Comparison of ENCODE assay signal across 1 cellular context in the genomic region with DNA sequence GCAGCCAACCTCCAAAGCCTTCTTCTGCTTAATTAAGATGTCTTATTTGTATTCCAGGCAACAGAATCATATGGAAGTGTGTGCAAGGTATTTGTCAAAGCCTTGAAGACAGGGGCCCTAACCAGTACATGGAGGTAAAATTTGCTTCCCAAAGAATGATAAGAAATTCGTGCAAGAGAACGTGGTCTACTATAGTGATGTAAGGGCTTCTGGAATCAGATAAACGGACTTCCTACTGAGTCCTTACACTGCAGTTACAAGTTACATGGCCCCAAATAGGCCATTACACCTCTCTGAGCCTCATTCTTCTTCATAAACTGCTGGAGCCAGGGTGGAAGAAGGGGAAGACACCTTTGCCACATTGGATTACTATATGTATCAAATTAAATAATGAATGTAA.
TF ChIP-seq lines count a peak whose summit lies in the region.

No MANE protein-coding gene starts in this region.

TF ChIP-seq in GM12878, 131 proteins besides CTCF, POLR2A, EP300 and RAD21 (continued from another document):
- TF ChIP-seq CEBPB (IDR thresholded peaks at IDR 0.05; ENCODE audit: borderline replicate concordance in 1 of 2, low read depth in 2 of 2, low read length in 2 of 2) (no peak), TARDBP (IDR thresholded peaks at IDR 0.05; ENCODE audit: borderline replicate concordance) (no peak), RBBP5 (conservative IDR thresholded peaks at IDR 0.05) (no peak), RUNX3 (IDR thresholded peaks at IDR 0.05; ENCODE audit: low read length) (no peak), SMAD5 (IDR thresholded peaks at IDR 0.05; ENCODE audit: low read depth) (no peak), MEF2A (IDR thresholded peaks at IDR 0.05; ENCODE audit: insufficient read depth, low read depth, low read length) (no peak), PML (IDR thresholded peaks at IDR 0.05; ENCODE audit: low read length) (no peak), ZNF274 (IDR thresholded peaks at IDR 0.05; ENCODE audit: insufficient read depth, insufficient read length) (no peak)
- TF ChIP-seq, protein P1, sequence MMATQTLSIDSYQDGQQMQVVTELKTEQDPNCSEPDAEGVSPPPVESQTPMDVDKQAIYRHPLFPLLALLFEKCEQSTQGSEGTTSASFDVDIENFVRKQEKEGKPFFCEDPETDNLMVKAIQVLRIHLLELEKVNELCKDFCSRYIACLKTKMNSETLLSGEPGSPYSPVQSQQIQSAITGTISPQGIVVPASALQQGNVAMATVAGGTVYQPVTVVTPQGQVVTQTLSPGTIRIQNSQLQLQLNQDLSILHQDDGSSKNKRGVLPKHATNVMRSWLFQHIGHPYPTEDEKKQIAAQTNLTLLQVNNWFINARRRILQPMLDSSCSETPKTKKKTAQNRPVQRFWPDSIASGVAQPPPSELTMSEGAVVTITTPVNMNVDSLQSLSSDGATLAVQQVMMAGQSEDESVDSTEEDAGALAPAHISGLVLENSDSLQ (IDR thresholded peaks at IDR 0.05): no peak
- TF ChIP-seq, protein P2, sequence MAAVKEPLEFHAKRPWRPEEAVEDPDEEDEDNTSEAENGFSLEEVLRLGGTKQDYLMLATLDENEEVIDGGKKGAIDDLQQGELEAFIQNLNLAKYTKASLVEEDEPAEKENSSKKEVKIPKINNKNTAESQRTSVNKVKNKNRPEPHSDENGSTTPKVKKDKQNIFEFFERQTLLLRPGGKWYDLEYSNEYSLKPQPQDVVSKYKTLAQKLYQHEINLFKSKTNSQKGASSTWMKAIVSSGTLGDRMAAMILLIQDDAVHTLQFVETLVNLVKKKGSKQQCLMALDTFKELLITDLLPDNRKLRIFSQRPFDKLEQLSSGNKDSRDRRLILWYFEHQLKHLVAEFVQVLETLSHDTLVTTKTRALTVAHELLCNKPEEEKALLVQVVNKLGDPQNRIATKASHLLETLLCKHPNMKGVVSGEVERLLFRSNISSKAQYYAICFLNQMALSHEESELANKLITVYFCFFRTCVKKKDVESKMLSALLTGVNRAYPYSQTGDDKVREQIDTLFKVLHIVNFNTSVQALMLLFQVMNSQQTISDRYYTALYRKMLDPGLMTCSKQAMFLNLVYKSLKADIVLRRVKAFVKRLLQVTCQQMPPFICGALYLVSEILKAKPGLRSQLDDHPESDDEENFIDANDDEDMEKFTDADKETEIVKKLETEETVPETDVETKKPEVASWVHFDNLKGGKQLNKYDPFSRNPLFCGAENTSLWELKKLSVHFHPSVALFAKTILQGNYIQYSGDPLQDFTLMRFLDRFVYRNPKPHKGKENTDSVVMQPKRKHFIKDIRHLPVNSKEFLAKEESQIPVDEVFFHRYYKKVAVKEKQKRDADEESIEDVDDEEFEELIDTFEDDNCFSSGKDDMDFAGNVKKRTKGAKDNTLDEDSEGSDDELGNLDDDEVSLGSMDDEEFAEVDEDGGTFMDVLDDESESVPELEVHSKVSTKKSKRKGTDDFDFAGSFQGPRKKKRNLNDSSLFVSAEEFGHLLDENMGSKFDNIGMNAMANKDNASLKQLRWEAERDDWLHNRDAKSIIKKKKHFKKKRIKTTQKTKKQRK (IDR thresholded peaks at IDR 0.05; ENCODE audit: low read depth, low read length): no peak
- TF ChIP-seq, protein P3, sequence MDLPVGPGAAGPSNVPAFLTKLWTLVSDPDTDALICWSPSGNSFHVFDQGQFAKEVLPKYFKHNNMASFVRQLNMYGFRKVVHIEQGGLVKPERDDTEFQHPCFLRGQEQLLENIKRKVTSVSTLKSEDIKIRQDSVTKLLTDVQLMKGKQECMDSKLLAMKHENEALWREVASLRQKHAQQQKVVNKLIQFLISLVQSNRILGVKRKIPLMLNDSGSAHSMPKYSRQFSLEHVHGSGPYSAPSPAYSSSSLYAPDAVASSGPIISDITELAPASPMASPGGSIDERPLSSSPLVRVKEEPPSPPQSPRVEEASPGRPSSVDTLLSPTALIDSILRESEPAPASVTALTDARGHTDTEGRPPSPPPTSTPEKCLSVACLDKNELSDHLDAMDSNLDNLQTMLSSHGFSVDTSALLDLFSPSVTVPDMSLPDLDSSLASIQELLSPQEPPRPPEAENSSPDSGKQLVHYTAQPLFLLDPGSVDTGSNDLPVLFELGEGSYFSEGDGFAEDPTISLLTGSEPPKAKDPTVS (IDR thresholded peaks at IDR 0.05; ENCODE audit: low read depth, low read length): no peak
